In the genomic region with DNA sequence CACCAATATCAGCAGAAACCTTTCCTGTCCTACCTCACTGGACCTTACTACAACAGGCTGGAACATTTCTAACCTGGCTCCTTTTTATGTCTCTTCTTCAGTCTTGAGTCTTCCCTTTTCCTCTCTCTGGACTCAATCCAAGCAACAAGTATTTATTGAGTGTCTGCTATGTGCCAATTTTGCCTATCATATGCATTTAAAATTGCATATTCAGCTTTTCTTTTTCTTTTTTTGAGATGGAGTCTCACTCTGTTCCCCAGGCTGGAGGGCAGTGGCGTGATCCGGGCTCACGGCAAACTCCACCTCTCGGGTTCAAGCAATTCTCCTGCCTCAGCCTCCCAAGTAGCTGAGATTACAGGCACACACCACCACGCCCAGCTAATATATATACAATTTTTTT, we compare ENCODE assay signal across 28 cellular contexts.
"Had no signal": no experiment of that assay in that cellular context is flagged by ENCODE, and none has a peak within 500 bp of the region (broad histone marks: within the 10 kb centered on the region; RNA-seq: fewer than 3 reads in every experiment).

No MANE protein-coding gene starts in this region.

- H3K79me2 ChIP-seq: parathyroid adenoma had no signal

- H3K4me2 ChIP-seq: neural progenitor cell, smooth muscle cell had no signal

- H3K27me3 ChIP-seq: neural progenitor cell, ovary, spleen, suprapubic skin, testis, tibial artery, transverse colon, upper lobe of right lung, uterus had no signal

- ATAC-seq: natural killer cell; psoas muscle; right cardiac atrium; sciatic nerve; stimulated activated memory B cell treated with anti-CD40 and anti-IgM and Interleukin-4, amounts not matched to agents 10 μg/mL and 1 μg/mL and 100 μg/mL, for 72 hours; stimulated activated naive CD8-positive, alpha-beta T cell treated with anti-CD3 and anti-CD28 coated beads, Interleukin-15, amount 100 ng/mL, for 72 hours; stimulated activated naive CD8-positive, alpha-beta T cell treated with anti-CD3 and anti-CD28 coated beads, Interleukin-15, Interleukin-2, amounts not matched to agents 100 U/mL and 50 U/mL, for 24 hours; upper lobe of right lung had no signal

- H3K9me3 ChIP-seq: ovary, psoas muscle, suprapubic skin, testis, tibial artery, transverse colon, upper lobe of right lung, uterus had no signal

- H3K4me1 ChIP-seq: neural progenitor cell, parathyroid adenoma, psoas muscle, spleen, suprapubic skin, testis, tibial artery, transverse colon, upper lobe of right lung, uterus had no signal

- H3K36me3 ChIP-seq: neural progenitor cell, ovary, spleen, suprapubic skin, tibial artery, transverse colon, upper lobe of right lung, uterus had no signal

- H3K4me3 ChIP-seq: neural progenitor cell, ovary, psoas muscle, skin epidermis, smooth muscle cell, spleen, suprapubic skin, testis, tibial artery, transverse colon, upper lobe of right lung, uterus had no signal

- H3K27ac ChIP-seq: neural progenitor cell, ovary, parathyroid adenoma, psoas muscle, skin epidermis, spleen, suprapubic skin, testis, tibial artery, transverse colon, upper lobe of right lung, uterus had no signal

- H3K9ac ChIP-seq: neural progenitor cell, parathyroid adenoma had no signal

- H2AFZ ChIP-seq: neural progenitor cell, parathyroid adenoma had no signal

- DNase-seq: natural killer cell; occipital lobe; ovary; posterior cingulate gyrus; psoas muscle; right cardiac atrium; spleen; stimulated activated CD4-positive, alpha-beta T cell treated with anti-CD3 and anti-CD28 coated beads, Interleukin-12 subunit alpha, Interleukin-12 subunit beta, amount 100 ng/mL, for 4 hours; stimulated activated CD4-positive, alpha-beta T cell treated with anti-CD3 and anti-CD28 coated beads, Interleukin-1b, Interleukin-23, amount 100 ng/mL, for 48 hours; stimulated activated CD4-positive, alpha-beta T cell treated with anti-CD3 and anti-CD28 coated beads, Interleukin-4, amount 100 ng/mL, for 1 hour; stimulated activated CD4-positive, alpha-beta T cell treated with anti-CD3 and anti-CD28 coated beads, Interleukin-4, amount 100 ng/mL, for 4 hours; stimulated activated CD8-positive, alpha-beta memory T cell treated with anti-CD3 and anti-CD28 coated beads, Interleukin-4, amount 100 ng/mL, for 48 hours; stimulated activated naive CD4-positive, alpha-beta T cell; stimulated activated naive CD8-positive, alpha-beta T cell treated with anti-CD3 and anti-CD28 coated beads, Interleukin-15, amount 100 ng/mL, for 72 hours; stimulated activated naive CD8-positive, alpha-beta T cell treated with anti-CD3 and anti-CD28 coated beads, Interleukin-15, Interleukin-2, amounts not matched to agents 100 U/mL and 50 U/mL, for 24 hours; substantia nigra; testis; tibial artery; transverse colon; upper lobe of right lung; uterus had no signal
